In the genomic region with DNA sequence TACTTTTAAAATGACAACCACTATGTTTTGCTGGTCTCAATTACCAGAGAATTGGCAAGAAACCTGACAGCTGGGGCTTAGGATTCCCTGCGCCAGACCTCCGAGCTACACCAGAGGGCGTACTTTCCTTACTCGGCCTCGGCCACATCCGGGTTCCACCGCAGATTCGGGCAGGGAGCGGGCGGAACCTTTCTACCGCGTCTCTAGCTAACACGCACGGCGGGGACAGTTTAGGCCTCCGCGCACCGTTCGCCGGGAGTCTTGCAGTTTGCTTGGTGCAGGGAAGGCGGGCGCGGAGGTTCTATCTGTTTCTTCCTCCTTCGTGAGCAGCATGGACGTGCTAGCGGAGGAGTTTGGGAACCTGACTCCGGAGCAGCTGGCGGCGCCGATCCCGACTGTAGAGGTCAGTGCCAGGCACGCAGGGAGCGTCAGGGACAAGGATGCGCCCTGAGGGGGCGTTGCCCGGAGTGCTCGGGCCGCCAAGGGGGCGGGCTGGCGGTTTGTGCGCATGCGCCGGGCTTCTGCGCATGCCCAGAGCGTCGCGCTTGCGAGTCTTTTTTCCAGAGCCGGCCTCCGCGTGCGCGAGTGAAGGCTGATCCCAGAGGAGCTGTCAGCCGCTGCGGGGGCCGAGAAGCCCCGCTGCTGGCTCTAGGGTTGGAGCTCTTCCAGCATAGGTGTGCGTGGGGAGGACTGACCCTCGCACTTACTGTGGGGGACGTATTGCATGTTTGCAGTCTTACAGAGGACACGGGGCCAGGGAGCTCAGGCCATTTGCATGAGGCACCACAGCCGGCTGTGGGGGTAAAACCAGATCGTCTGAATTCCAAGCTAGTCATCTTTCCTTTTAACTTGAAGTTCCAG, we compare ENCODE assay signal across 1 cellular context.
A peak's percentile ranks its signal among the peaks of the same experiment; 100 is the strongest.
TF ChIP-seq lines count a peak whose summit lies in the region.

TSS of gene POLR3B (plus strand) at position 200 of the 861 bp plus-strand sequence. CDS start at position 332, 132 bp downstream.

TF ChIP-seq in HepG2, 621 proteins besides CTCF, POLR2A, EP300 and RAD21 (continued from another document and continues in another):
- TF ChIP-seq STAT6 (CRISPR knock-in tag; IDR thresholded peaks at IDR 0.05; ENCODE audit: borderline replicate concordance) (no peak), CCAR2 (optimal IDR thresholded peaks at IDR 0.05; ENCODE audit: low read depth, low read length) (no peak), MTA1 (CRISPR knock-in tag; IDR thresholded peaks at IDR 0.05; ENCODE audit: borderline replicate concordance) (peak; percentile 87), TRAFD1 (CRISPR knock-in tag; IDR thresholded peaks at IDR 0.05; ENCODE audit: borderline replicate concordance) (0 out of 2 replicates have a peak, but pooled peaks have one; percentile 66), HNRNPLL (IDR thresholded peaks at IDR 0.05; ENCODE audit: low read depth, low read length, poor library complexity, severe bottlenecking) (peak; percentile 87), GFI1 (CRISPR knock-in tag; IDR thresholded peaks at IDR 0.05; ENCODE audit: borderline replicate concordance) (peak; percentile 77; the same call in 1 of the 2 replicates), RXRB (CRISPR knock-in tag; IDR thresholded peaks at IDR 0.05; ENCODE audit: borderline replicate concordance) (peak; percentile 77), ZNF326 (CRISPR knock-in tag; IDR thresholded peaks at IDR 0.05; ENCODE audit: borderline replicate concordance) (no peak; the same call in 1 of the 2 replicates), MAFG (CRISPR knock-in tag; IDR thresholded peaks at IDR 0.05) (no peak), NCOA1 (CRISPR knock-in tag; IDR thresholded peaks at IDR 0.05) (peak; percentile 58; the same call in 1 of the 2 replicates), SNAPC2 (CRISPR knock-in tag; IDR thresholded peaks at IDR 0.05) (peak; percentile 90), ZNF687 (CRISPR knock-in tag; IDR thresholded peaks at IDR 0.05) (peak; percentile 98), ZNF703 (CRISPR knock-in tag; IDR thresholded peaks at IDR 0.05; ENCODE audit: borderline replicate concordance) (no peak; the same call in 1 of the 2 replicates), TCF12 (IDR thresholded peaks at IDR 0.05) (no peak), TCF12 (CRISPR knock-in tag; IDR thresholded peaks at IDR 0.05) (peak; percentile 55; the same call in 1 of the 2 replicates), SMAD3 (CRISPR knock-in tag; IDR thresholded peaks at IDR 0.05) (peak; percentile 89), ZNF841 (CRISPR knock-in tag; IDR thresholded peaks at IDR 0.05; ENCODE audit: borderline replicate concordance) (no peak), MYC (CRISPR knock-in tag; IDR thresholded peaks at IDR 0.05; ENCODE audit: borderline replicate concordance) (peak; percentile 91), ZFYVE20 (CRISPR knock-in tag; IDR thresholded peaks at IDR 0.05; ENCODE audit: borderline replicate concordance, low read depth) (no peak), ZNF766 (CRISPR knock-in tag; IDR thresholded peaks at IDR 0.05; ENCODE audit: borderline replicate concordance) (peak; percentile 64), ZNF547 (CRISPR knock-in tag; IDR thresholded peaks at IDR 0.05) (peak; percentile 92), RORA (CRISPR knock-in tag; IDR thresholded peaks at IDR 0.05) (no peak), HDAC2 (CRISPR knock-in tag; IDR thresholded peaks at IDR 0.05) (peak; percentile 81), ZNF768 (CRISPR knock-in tag; IDR thresholded peaks at IDR 0.05) (peak; percentile 74), TARDBP (CRISPR knock-in tag; IDR thresholded peaks at IDR 0.05) (peak; percentile 97), IRF2 (CRISPR knock-in tag; IDR thresholded peaks at IDR 0.05) (peak; percentile 95), PLRG1 (conservative IDR thresholded peaks at IDR 0.05) (no peak), ZSCAN5A (CRISPR knock-in tag; IDR thresholded peaks at IDR 0.05; ENCODE audit: borderline replicate concordance) (peak; percentile 99), ZMYM3 (CRISPR knock-in tag; IDR thresholded peaks at IDR 0.05) (no peak; the same call in none of the 2 replicates), ZZZ3 (CRISPR knock-in tag; IDR thresholded peaks at IDR 0.05; ENCODE audit: borderline replicate concordance) (peak; percentile 99), SRSF1 (optimal IDR thresholded peaks at IDR 0.05; ENCODE audit: low read depth, low read length) (no peak), ZNF235 (CRISPR knock-in tag; IDR thresholded peaks at IDR 0.05; ENCODE audit: borderline replicate concordance) (peak; percentile 94), GABPB1 (CRISPR knock-in tag; IDR thresholded peaks at IDR 0.05) (peak; percentile 95)
- TF ChIP-seq, protein P1, sequence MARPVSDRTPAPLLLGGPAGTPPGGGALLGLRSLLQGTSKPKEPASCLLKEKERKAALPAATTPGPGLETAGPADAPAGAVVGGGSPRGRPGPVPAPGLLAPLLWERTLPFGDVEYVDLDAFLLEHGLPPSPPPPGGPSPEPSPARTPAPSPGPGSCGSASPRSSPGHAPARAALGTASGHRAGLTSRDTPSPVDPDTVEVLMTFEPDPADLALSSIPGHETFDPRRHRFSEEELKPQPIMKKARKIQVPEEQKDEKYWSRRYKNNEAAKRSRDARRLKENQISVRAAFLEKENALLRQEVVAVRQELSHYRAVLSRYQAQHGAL (CRISPR knock-in tag; IDR thresholded peaks at IDR 0.05; ENCODE audit: not compliant biosample characterization), result peak; percentile 73
- TF ChIP-seq, protein P2, sequence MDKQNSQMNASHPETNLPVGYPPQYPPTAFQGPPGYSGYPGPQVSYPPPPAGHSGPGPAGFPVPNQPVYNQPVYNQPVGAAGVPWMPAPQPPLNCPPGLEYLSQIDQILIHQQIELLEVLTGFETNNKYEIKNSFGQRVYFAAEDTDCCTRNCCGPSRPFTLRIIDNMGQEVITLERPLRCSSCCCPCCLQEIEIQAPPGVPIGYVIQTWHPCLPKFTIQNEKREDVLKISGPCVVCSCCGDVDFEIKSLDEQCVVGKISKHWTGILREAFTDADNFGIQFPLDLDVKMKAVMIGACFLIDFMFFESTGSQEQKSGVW (CRISPR knock-in tag; IDR thresholded peaks at IDR 0.05; ENCODE audit: borderline replicate concordance), result 0 out of 2 replicates have a peak, but pooled peaks have one; percentile 63
- TF ChIP-seq, protein P3, sequence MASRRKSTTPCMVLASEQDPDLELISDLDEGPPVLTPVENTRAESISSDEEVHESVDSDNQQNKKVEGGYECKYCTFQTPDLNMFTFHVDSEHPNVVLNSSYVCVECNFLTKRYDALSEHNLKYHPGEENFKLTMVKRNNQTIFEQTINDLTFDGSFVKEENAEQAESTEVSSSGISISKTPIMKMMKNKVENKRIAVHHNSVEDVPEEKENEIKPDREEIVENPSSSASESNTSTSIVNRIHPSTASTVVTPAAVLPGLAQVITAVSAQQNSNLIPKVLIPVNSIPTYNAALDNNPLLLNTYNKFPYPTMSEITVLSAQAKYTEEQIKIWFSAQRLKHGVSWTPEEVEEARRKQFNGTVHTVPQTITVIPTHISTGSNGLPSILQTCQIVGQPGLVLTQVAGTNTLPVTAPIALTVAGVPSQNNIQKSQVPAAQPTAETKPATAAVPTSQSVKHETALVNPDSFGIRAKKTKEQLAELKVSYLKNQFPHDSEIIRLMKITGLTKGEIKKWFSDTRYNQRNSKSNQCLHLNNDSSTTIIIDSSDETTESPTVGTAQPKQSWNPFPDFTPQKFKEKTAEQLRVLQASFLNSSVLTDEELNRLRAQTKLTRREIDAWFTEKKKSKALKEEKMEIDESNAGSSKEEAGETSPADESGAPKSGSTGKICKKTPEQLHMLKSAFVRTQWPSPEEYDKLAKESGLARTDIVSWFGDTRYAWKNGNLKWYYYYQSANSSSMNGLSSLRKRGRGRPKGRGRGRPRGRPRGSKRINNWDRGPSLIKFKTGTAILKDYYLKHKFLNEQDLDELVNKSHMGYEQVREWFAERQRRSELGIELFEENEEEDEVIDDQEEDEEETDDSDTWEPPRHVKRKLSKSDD (CRISPR knock-in tag; IDR thresholded peaks at IDR 0.05; ENCODE audit: low read depth), result peak; percentile 63
- TF ChIP-seq, protein P4, sequence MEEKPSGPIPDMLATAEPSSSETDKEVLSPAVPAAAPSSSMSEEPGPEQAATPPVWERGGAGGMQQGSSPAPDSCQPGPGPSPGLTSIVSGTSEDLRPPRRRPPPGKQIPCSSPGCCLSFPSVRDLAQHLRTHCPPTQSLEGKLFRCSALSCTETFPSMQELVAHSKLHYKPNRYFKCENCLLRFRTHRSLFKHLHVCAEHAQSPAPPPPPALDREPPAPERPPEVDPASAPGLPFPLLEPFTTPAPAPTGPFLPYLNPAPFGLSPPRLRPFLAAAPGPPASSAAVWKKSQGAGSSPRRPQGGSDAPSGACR (CRISPR knock-in tag; IDR thresholded peaks at IDR 0.05), result peak; percentile 75; the same call in 1 of the 2 replicates
- TF ChIP-seq, protein P5, sequence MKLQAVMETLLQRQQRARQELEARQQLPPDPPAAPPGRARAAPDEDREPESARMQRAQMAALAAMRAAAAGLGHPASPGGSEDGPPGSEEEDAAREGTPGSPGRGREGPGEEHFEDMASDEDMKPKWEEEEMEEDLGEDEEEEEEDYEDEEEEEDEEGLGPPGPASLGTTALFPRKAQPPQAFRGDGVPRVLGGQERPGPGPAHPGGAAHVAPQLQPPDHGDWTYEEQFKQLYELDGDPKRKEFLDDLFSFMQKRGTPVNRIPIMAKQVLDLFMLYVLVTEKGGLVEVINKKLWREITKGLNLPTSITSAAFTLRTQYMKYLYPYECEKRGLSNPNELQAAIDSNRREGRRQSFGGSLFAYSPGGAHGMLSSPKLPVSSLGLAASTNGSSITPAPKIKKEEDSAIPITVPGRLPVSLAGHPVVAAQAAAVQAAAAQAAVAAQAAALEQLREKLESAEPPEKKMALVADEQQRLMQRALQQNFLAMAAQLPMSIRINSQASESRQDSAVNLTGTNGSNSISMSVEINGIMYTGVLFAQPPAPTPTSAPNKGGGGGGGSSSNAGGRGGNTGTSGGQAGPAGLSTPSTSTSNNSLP (IDR thresholded peaks at IDR 0.05; ENCODE audit: low read depth, low read length), result 0 out of 2 replicates have a peak, but pooled peaks have one; percentile 24
